In genomic region chr20:63650486-63650885, GRCh38 we compare ENCODE assay signal across 9 cellular contexts. TPM values are rescaled to one million over a fixed set of nuclear protein-coding genes. Genes with fewer than 3 reads are reported as not detected.
"Had no signal": no experiment of that assay in that cellular context is flagged by ENCODE, and none has a peak within 500 bp of the region (broad histone marks: within the 10 kb centered on the region; RNA-seq: fewer than 3 reads in every experiment).

No MANE protein-coding gene starts in this region.

RNA-seq across cellular contexts. Expression of gene STMN3, which starts 2.7 kb away (rescaled TPM):
- total RNA-seq: bronchial epithelial cell had no signal

RNA-seq across cellular contexts. Expression of gene TNFRSF6B, which starts 46.0 kb away (rescaled TPM):
- total RNA-seq: activated naive CD4-positive, alpha-beta T cell treated with anti-CD3 and anti-CD28 coated beads for 36 hours; activated naive CD4-positive, alpha-beta T cell treated with anti-CD3 and anti-CD28 coated beads, Interleukin-2, amount 50 U/mL, for 72 hours; activated naive CD8-positive, alpha-beta T cell treated with anti-CD3 and anti-CD28 coated beads for 36 hours; activated naive CD8-positive, alpha-beta T cell treated with anti-CD3 and anti-CD28 coated beads, Interleukin-2, amount 10 ng/mL, durations not matched to agents 7 days and 5 days; activated T-helper 1 cell treated with anti-CD3 and anti-CD28 coated beads, Interleukin-12 subunit alpha, Interleukin-12 subunit beta, Interleukin-2, Interleukin-4 antibody, amounts not matched to agents 30 ng/mL and 10 ng/mL and 1 ng/mL, durations not matched to agents 14 hours and 24 hours and 36 hours; activated T-helper 17 cell treated with anti-CD3 and anti-CD28 coated beads, Interleukin-2, amount 50 U/mL, for 72 hours; activated T-helper 2 cell treated with anti-CD3 and anti-CD28 coated beads, Interferon-gamma antibody, Interleukin-2, Interleukin-4, amounts not matched to agents 10 μg/mL and 5 μg/mL and 100 μg/mL, durations not matched to agents 14 hours and 24 hours and 36 hours; cardiac septum had no signal
